18 cellular contexts compared by ENCODE assay signal in the genomic region with DNA sequence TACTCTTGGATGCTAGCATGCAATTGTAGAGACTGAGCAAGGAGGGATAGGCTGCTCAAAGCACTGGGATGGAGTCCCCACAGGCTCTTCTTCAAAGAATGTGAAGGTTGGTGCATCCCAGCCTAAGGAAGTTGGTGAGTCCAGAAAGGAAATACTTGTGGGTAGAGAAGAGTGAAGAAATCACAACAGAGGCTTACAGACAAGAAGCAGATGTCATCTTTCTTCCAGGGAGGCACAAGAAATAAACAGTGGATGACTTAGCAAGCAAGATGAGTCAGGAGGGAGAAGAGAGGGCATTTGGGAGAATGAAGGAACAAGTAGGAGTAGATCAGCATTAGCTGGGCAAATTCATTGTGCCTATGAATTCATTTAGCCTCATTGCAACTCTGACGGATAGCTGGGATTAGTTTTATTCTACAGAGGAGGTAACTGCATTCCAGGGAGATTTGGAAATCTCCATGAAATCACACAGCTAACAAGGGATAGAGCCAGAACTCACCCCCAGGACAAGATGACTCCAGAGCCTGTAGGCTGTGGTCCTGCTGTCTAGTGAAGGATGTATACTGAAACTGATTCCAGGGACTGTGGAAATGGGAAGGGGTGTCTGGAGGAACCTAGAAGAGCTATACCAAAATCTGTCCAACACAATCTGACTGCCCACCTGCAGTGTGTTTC.
DNase-seq lines count a peak whose midpoint lies in the region; ATAC-seq and TF ChIP-seq lines count a peak whose summit lies in the region.
"Had no signal": no experiment of that assay in that cellular context is flagged by ENCODE, and none has a peak within 500 bp of the region (broad histone marks: within the 10 kb centered on the region; RNA-seq: fewer than 3 reads in every experiment).

No MANE protein-coding gene starts in this region.

- H3K4me3 Mint-ChIP-seq in immature natural killer cell: no peak overlapping the region
- H3K4me3 Mint-ChIP-seq: natural killer cell treated with Interleukin-12 subunit alpha and Interleukin-12 subunit beta and Interleukin-15 and Interleukin-18, amount 100 ng/mL, for 72 hours had no signal

- H3K36me3 Mint-ChIP-seq in immature natural killer cell: no peaks in the 10 kb centered on the region
- H3K36me3 Mint-ChIP-seq: natural killer cell treated with Interleukin-12 subunit alpha and Interleukin-12 subunit beta and Interleukin-15 and Interleukin-18, amount 100 ng/mL, for 72 hours had no signal

- in situ Hi-C loops in Caki2 (cut with HindIII; ENCODE audit: low pct_unique_long_range_greater_than_20kb, low sequenced_read_pairs): no loop called here

- H3K27me3 ChIP-seq in ovary: no peaks in the 10 kb centered on the region
- H3K27me3 ChIP-seq: suprapubic skin had no signal

- H3K27ac Mint-ChIP-seq in immature natural killer cell: no peak overlapping the region
- H3K27ac Mint-ChIP-seq: natural killer cell treated with Interleukin-12 subunit alpha and Interleukin-12 subunit beta and Interleukin-15 and Interleukin-18, amount 100 ng/mL, for 72 hours had no signal

- H3K9me3 Mint-ChIP-seq in immature natural killer cell: peaks cover 0 to 4% (median 0%) of the 10 kb centered on the region in 6 donors

- H3K36me3 ChIP-seq in mucosa of descending colon (ENCODE audit: low read depth) (no peaks in the 10 kb centered on the region), ovary (no peaks in the 10 kb centered on the region)
- H3K36me3 ChIP-seq: lower lobe of right lung, suprapubic skin had no signal

- H3K4me3 ChIP-seq in epithelial cell of esophagus (ENCODE audit: low read length) (no peak overlapping the region), mucosa of descending colon (no peak overlapping the region), ovary (no peak overlapping the region)
- H3K4me3 ChIP-seq: lower lobe of right lung, suprapubic skin had no signal

- no peak overlapping the region for H3K27ac ChIP-seq in ovary
- H3K27ac ChIP-seq: C4-2B, lower lobe of right lung, suprapubic skin had no signal

- no peaks in the 10 kb centered on the region for H3K4me1 Mint-ChIP-seq in immature natural killer cell

- TF ChIP-seq POLR2A in ovary (IDR thresholded peaks at IDR 0.05): no peak

- no peak for TF ChIP-seq EP300 in ovary (IDR thresholded peaks at IDR 0.05)

- TF ChIP-seq CTCF in epithelial cell of esophagus (IDR thresholded peaks at IDR 0.05; ENCODE audit: insufficient read depth, low read depth, low read length, missing control alignments) (no peak), mucosa of descending colon (IDR thresholded peaks at IDR 0.05) (no peak), ovary (IDR thresholded peaks at IDR 0.05) (no peak)

- H3K27me3 Mint-ChIP-seq in immature natural killer cell (ENCODE audit: low read depth in 3 of 3): peaks cover 3 to 7% (median 4%) of the 10 kb centered on the region in 3 donors

- H3K9me3 ChIP-seq in mucosa of descending colon (no peaks in the 10 kb centered on the region), ovary (no peaks in the 10 kb centered on the region)
- H3K9me3 ChIP-seq: lower lobe of right lung, suprapubic skin had no signal

- intact Hi-C loops in mucosa of descending colon (cut with DNase I, micrococcal nuclease): no loop called here
- intact Hi-C loops in ovary (cut with DNase I): no loop called here

- WGBS in ovary, 3 donors: 75 to 78% (median 76%) methylated on average over 1 of the region's 1 CpG

- DNase-seq in Caki2 (ENCODE audit: low read depth): peak; percentile 8
- peak; percentile 62 for DNase-seq in LHCN-M2 (ENCODE audit: low read depth)
- DNase-seq in epithelial cell of esophagus (ENCODE audit: low read depth): peak; percentile 46
- no peak for DNase-seq in mucosa of descending colon
- no peak for DNase-seq in COLO829 (ENCODE audit: low spot score)
- DNase-seq in immature natural killer cell: no peak
- no peak for DNase-seq in ovary
- no peak for DNase-seq in SKM-1 (lab: John Stamatoyannopoulos, UW; ENCODE audit: unreplicated experiment)
- DNase-seq: dermis blood vessel endothelial cell, DMS79, lower lobe of right lung, NCI-H2029 treated with DMSO at 0.1 percent for 48 hours, NCI-H526, PC-3 had no signal

- H3K4me1 ChIP-seq in mucosa of descending colon (ENCODE audit: low read depth) (no peaks in the 10 kb centered on the region), ovary (ENCODE audit: insufficient read depth) (no peaks in the 10 kb centered on the region)
- H3K4me1 ChIP-seq: lower lobe of right lung, suprapubic skin had no signal

- ATAC-seq in mucosa of descending colon: peak; percentile 21
- ATAC-seq: esophagus mucosa; lower lobe of right lung; natural killer cell treated with Interleukin-12 subunit alpha and Interleukin-12 subunit beta and Interleukin-15 and Interleukin-18, amount 100 ng/mL, for 72 hours; PC-3 had no signal

Comparison
In these comparisons a context has a peak if more than half of its experiments do, and no peak if none do; other contexts are left out.
1. DNase-seq: peak in Caki2 (single experiment), LHCN-M2 (single experiment) and epithelial cell of esophagus (single experiment); none in mucosa of descending colon (0 of 3), COLO829 (single experiment), immature natural killer cell (0 of 3), ovary (0 of 5) and SKM-1 (single experiment).